1 cellular context compared by ENCODE assay signal in genomic region chr1:32199717-32200072, GRCh38.
TF ChIP-seq lines count a peak whose summit lies in the region.

No MANE protein-coding gene starts in this region.

TF ChIP-seq in GM23338, 12 proteins besides CTCF, POLR2A, EP300 and RAD21 (continued from another document):
- TF ChIP-seq ETS1 (IDR thresholded peaks at IDR 0.05) (no peak), JUNB (IDR thresholded peaks at IDR 0.05; ENCODE audit: unreplicated experiment) (no peak), STAT1 (IDR thresholded peaks at IDR 0.05; ENCODE audit: unreplicated experiment) (no peak)
- TF ChIP-seq, protein P1, sequence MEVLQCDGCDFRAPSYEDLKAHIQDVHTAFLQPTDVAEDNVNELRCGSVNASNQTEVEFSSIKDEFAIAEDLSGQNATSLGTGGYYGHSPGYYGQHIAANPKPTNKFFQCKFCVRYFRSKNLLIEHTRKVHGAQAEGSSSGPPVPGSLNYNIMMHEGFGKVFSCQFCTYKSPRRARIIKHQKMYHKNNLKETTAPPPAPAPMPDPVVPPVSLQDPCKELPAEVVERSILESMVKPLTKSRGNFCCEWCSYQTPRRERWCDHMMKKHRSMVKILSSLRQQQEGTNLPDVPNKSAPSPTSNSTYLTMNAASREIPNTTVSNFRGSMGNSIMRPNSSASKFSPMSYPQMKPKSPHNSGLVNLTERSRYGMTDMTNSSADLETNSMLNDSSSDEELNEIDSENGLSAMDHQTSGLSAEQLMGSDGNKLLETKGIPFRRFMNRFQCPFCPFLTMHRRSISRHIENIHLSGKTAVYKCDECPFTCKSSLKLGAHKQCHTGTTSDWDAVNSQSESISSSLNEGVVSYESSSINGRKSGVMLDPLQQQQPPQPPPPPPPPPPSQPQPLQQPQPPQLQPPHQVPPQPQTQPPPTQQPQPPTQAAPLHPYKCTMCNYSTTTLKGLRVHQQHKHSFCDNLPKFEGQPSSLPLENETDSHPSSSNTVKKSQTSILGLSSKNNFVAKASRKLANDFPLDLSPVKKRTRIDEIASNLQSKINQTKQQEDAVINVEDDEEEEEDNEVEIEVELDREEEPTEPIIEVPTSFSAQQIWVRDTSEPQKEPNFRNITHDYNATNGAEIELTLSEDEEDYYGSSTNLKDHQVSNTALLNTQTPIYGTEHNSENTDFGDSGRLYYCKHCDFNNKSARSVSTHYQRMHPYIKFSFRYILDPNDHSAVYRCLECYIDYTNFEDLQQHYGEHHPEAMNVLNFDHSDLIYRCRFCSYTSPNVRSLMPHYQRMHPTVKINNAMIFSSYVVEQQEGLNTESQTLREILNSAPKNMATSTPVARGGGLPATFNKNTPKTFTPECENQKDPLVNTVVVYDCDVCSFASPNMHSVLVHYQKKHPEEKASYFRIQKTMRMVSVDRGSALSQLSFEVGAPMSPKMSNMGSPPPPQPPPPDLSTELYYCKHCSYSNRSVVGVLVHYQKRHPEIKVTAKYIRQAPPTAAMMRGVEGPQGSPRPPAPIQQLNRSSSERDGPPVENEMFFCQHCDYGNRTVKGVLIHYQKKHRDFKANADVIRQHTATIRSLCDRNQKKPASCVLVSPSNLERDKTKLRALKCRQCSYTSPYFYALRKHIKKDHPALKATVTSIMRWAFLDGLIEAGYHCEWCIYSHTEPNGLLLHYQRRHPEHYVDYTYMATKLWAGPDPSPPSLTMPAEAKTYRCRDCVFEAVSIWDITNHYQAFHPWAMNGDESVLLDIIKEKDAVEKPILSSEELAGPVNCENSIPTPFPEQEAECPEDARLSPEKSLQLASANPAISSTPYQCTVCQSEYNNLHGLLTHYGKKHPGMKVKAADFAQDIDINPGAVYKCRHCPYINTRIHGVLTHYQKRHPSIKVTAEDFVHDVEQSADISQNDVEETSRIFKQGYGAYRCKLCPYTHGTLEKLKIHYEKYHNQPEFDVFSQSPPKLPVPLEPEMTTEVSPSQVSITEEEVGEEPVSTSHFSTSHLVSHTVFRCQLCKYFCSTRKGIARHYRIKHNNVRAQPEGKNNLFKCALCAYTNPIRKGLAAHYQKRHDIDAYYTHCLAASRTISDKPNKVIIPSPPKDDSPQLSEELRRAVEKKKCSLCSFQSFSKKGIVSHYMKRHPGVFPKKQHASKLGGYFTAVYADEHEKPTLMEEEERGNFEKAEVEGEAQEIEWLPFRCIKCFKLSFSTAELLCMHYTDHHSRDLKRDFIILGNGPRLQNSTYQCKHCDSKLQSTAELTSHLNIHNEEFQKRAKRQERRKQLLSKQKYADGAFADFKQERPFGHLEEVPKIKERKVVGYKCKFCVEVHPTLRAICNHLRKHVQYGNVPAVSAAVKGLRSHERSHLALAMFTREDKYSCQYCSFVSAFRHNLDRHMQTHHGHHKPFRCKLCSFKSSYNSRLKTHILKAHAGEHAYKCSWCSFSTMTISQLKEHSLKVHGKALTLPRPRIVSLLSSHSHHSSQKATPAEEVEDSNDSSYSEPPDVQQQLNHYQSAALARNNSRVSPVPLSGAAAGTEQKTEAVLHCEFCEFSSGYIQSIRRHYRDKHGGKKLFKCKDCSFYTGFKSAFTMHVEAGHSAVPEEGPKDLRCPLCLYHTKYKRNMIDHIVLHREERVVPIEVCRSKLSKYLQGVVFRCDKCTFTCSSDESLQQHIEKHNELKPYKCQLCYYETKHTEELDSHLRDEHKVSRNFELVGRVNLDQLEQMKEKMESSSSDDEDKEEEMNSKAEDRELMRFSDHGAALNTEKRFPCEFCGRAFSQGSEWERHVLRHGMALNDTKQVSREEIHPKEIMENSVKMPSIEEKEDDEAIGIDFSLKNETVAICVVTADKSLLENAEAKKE (CRISPR knock-in tag; IDR thresholded peaks at IDR 0.05) = no peak
- TF ChIP-seq, protein P2, sequence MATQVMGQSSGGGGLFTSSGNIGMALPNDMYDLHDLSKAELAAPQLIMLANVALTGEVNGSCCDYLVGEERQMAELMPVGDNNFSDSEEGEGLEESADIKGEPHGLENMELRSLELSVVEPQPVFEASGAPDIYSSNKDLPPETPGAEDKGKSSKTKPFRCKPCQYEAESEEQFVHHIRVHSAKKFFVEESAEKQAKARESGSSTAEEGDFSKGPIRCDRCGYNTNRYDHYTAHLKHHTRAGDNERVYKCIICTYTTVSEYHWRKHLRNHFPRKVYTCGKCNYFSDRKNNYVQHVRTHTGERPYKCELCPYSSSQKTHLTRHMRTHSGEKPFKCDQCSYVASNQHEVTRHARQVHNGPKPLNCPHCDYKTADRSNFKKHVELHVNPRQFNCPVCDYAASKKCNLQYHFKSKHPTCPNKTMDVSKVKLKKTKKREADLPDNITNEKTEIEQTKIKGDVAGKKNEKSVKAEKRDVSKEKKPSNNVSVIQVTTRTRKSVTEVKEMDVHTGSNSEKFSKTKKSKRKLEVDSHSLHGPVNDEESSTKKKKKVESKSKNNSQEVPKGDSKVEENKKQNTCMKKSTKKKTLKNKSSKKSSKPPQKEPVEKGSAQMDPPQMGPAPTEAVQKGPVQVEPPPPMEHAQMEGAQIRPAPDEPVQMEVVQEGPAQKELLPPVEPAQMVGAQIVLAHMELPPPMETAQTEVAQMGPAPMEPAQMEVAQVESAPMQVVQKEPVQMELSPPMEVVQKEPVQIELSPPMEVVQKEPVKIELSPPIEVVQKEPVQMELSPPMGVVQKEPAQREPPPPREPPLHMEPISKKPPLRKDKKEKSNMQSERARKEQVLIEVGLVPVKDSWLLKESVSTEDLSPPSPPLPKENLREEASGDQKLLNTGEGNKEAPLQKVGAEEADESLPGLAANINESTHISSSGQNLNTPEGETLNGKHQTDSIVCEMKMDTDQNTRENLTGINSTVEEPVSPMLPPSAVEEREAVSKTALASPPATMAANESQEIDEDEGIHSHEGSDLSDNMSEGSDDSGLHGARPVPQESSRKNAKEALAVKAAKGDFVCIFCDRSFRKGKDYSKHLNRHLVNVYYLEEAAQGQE (IDR thresholded peaks at IDR 0.05; ENCODE audit: unreplicated experiment) = no peak
